28 cellular contexts compared by ENCODE assay signal in the genomic region with DNA sequence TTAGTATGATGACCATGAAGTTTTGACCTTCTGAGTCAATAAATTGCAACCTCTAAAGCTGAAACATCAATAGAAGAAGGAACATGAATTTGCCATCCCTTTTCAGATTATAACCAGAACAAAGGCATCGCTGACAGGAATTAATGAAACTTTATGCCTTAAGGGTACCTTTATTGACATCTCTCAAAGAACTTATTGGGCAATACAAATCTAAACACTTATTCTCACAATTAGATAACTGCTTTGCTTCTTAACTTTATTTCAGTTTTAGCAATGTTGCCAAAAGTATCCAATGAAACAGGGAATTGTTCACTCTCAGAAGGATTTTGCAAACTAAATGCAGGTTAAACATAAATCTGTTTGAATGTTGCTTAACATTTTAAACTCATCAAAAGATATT.
DNase-seq lines count a peak whose midpoint lies in the region; ATAC-seq, FAIRE-seq and TF ChIP-seq lines count a peak whose summit lies in the region.
"Had no signal": no experiment of that assay in that cellular context is flagged by ENCODE, and none has a peak within 500 bp of the region (broad histone marks: within the 10 kb centered on the region; RNA-seq: fewer than 3 reads in every experiment).

No MANE protein-coding gene starts in this region.

- TF ChIP-seq POLR2A in K562 (conservative IDR thresholded peaks at IDR 0.05) = no peak
- no peak for TF ChIP-seq POLR2A in spleen (IDR thresholded peaks at IDR 0.05)

- H2AFZ ChIP-seq in K562 (ENCODE audit: low read depth, low read length) = no peak overlapping the region

- no peak for FAIRE-seq in K562 (lab: Jason Lieb, UNC)
- FAIRE-seq: A204.1, GM12878, GM12892, GM18507 had no signal

- TF ChIP-seq CTCF in K562 (IDR thresholded peaks at IDR 0.05 in 2 of 3, conservative IDR thresholded peaks at IDR 0.05 in 1 of 3; ENCODE audit: insufficient read depth in 2 of 3, low read depth in 1 of 3, low read length in 3 of 3) = no peak
- no peak for TF ChIP-seq CTCF in dorsolateral prefrontal cortex (IDR thresholded peaks at IDR 0.05 in 54 of 56, conservative IDR thresholded peaks at IDR 0.05 in 2 of 56; ENCODE audit: low read depth in 1 of 56, partially characterized antibody in 56 of 56)
- TF ChIP-seq CTCF in left lung (IDR thresholded peaks at IDR 0.05) = no peak
- TF ChIP-seq CTCF in spleen (IDR thresholded peaks at IDR 0.05 in 8 of 11, conservative IDR thresholded peaks at IDR 0.05 in 3 of 11) = no peak
- TF ChIP-seq CTCF in activated CD8-positive, alpha-beta T cell treated with anti-CD3 and anti-CD28 coated beads for 36 hours (IDR thresholded peaks at IDR 0.05) = no peak

- intact Hi-C loops in K562 (cut with micrococcal nuclease) (loop anchor here (5.0 kb wide), 1 partner anchor 59 kb away; no protein-coding TSS in a partner anchor), dorsolateral prefrontal cortex (cut with DNase I) (loop anchor here in 1 of 2 donors (2.0 kb wide), 1 partner anchor 115 kb away; a partner anchor contains a TSS), left lung (cut with DNase I) (loop anchor here in 1 of 2 donors (5.0 kb wide), 1 partner anchor 204 kb away; no protein-coding TSS in a partner anchor), spleen (cut with DNase I; ENCODE audit: low total_unique reads) (no loop called here)
- intact Hi-C loops in activated CD8-positive, alpha-beta T cell treated with anti-CD3 and anti-CD28 coated beads for 36 hours (cut with micrococcal nuclease) = no loop called here

- no peaks in the 10 kb centered on the region for H3K9me1 ChIP-seq in K562 (ENCODE audit: control insufficient read depth, insufficient read depth, low read length)

- H3K4me3 Mint-ChIP-seq in activated CD8-positive, alpha-beta T cell treated with anti-CD3 and anti-CD28 coated beads for 36 hours = no peak overlapping the region
- H3K4me3 Mint-ChIP-seq: CD14-positive monocyte; CD4-positive, alpha-beta memory T cell; CD4-positive, CD25-positive, alpha-beta regulatory T cell; CD8-positive, alpha-beta memory T cell had no signal

- H3K9me3 ChIP-seq in K562 (replicated peaks; ENCODE audit: control insufficient read depth, insufficient read depth, low read depth, low read length) (no peaks in the 10 kb centered on the region), left lung (no peaks in the 10 kb centered on the region), spleen (no peaks in the 10 kb centered on the region)
- H3K9me3 ChIP-seq: BE2C, BLaER1 had no signal

- CTCF ChIA-PET in K562 (lab: Yijun Ruan, JAX; ENCODE audit: low intra/inter-chr PET ratio) = no interaction called here
- CTCF ChIA-PET in activated CD8-positive, alpha-beta T cell treated with anti-CD3 and anti-CD28 coated beads for 36 hours (lab: Charles Lee) = interaction anchor here (0.9 to 2.8 kb wide), 3 partner anchors 21 to 293 kb away, joined by 3 to 16 read pairs (median 3); no protein-coding TSS in a partner anchor

- ATAC-seq in K562 = no peak
- peak; percentile 17 for ATAC-seq in left lung
- ATAC-seq in activated CD8-positive, alpha-beta T cell treated with anti-CD3 and anti-CD28 coated beads for 36 hours = no peak
- ATAC-seq: GM12878 had no signal

- H3K36me3 ChIP-seq in K562 (ENCODE audit: control insufficient read depth, insufficient read depth, low read length) (peaks cover 20% of the 10 kb centered on the region), left lung (no peaks in the 10 kb centered on the region), spleen (no peaks in the 10 kb centered on the region)
- H3K36me3 ChIP-seq: BE2C, BLaER1 had no signal

- TF ChIP-seq EP300 in K562 (IDR thresholded peaks at IDR 0.05; ENCODE audit: low read length) = no peak

- H3K27me3 Mint-ChIP-seq in activated CD8-positive, alpha-beta T cell treated with anti-CD3 and anti-CD28 coated beads for 36 hours = peaks cover 4% of the 10 kb centered on the region

- H3K27me3 ChIP-seq in K562 (ENCODE audit: control insufficient read depth in 2 of 2, insufficient read depth in 2 of 2, low read length in 2 of 2) (no peaks in the 10 kb centered on the region), dorsolateral prefrontal cortex (no peaks in the 10 kb centered on the region), left lung (no peaks in the 10 kb centered on the region), spleen (replicated peaks in 1 of 7) (no peaks in the 10 kb centered on the region)
- H3K27me3 ChIP-seq: BE2C, BLaER1 had no signal

- no peak overlapping the region for H3K9ac ChIP-seq in K562 (ENCODE audit: insufficient read depth in 1 of 2, low read depth in 2 of 2, low read length in 2 of 2)
- H3K9ac ChIP-seq: BLaER1 had no signal

- BruUV-seq in K562 (replicated peaks; lab: Mats Ljungman, UMichigan) = no TSS peak

- no peak overlapping the region for H3K4me2 ChIP-seq in K562 (ENCODE audit: insufficient read depth, low read length)
- H3K4me2 ChIP-seq: BLaER1 had no signal

- no peak overlapping the region for H3K27ac Mint-ChIP-seq in activated CD8-positive, alpha-beta T cell treated with anti-CD3 and anti-CD28 coated beads for 36 hours
- H3K27ac Mint-ChIP-seq: CD14-positive monocyte; CD4-positive, CD25-positive, alpha-beta regulatory T cell had no signal

- H3K4me1 Mint-ChIP-seq in activated CD8-positive, alpha-beta T cell treated with anti-CD3 and anti-CD28 coated beads for 36 hours (ENCODE audit: low read depth) = no peaks in the 10 kb centered on the region
- H3K4me1 Mint-ChIP-seq: CD14-positive monocyte; CD8-positive, alpha-beta memory T cell had no signal

- H3K4me3 ChIP-seq in K562 (no peak overlapping the region), dorsolateral prefrontal cortex (no peak overlapping the region), left lung (no peak overlapping the region), spleen (no peak overlapping the region)
- H3K4me3 ChIP-seq: BLaER1, GM12878 had no signal

- H3K27ac ChIP-seq in K562 (ENCODE audit: extremely low read depth, low read depth, low read length) (no peak overlapping the region), dorsolateral prefrontal cortex (peak overlapping the region in 36 of 59 donors; percentile 29 to 91 (median 80)), left lung (no peak overlapping the region), temporal lobe (ENCODE audit: low read depth, low read length) (peak overlapping the region; percentile 3), spleen (no peak overlapping the region)
- H3K27ac ChIP-seq: BLaER1 had no signal

- 50% methylated on average over 1 of the region's 1 CpG for WGBS in K562 (ENCODE audit: insufficient coverage, low coverage, missing lambda C conversion rate)
- 89 to 97% (median 96%) methylated on average over 1 of the region's 1 CpG for WGBS in spleen, 5 donors

- H4K20me1 ChIP-seq in K562 (replicated peaks; ENCODE audit: control insufficient read depth, insufficient read depth, low read length) = no peaks in the 10 kb centered on the region
- H4K20me1 ChIP-seq: BLaER1 had no signal

- DNase-seq in K562 (ENCODE audit: extremely low read depth in 1 of 4, low spot score in 3 of 4) (no peak), dorsolateral prefrontal cortex (no peak), left lung (no peak), spleen (no peak), activated gamma-delta T cell treated with Interleukin-2 at 50 U/mL for 16 hours (no peak)
- DNase-seq in activated CD8-positive, alpha-beta T cell treated with anti-CD3 and anti-CD28 coated beads for 36 hours = no peak
- DNase-seq: 8988T; ACHN; BE2C; C1 segment of cervical spinal cord; CD4-positive, alpha-beta memory T cell; CD4-positive, CD25-positive, alpha-beta regulatory T cell; CD8-positive, alpha-beta memory T cell; COR-L47; DMS 273 treated with DMSO at 0.1 percent for 48 hours; DMS153; DMS53; DMS79; DND-41; EL; GDM1 had no signal

- no peaks in the 10 kb centered on the region for H3K36me3 Mint-ChIP-seq in activated CD8-positive, alpha-beta T cell treated with anti-CD3 and anti-CD28 coated beads for 36 hours (ENCODE audit: low read depth)
- H3K36me3 Mint-ChIP-seq: CD14-positive monocyte; CD4-positive, alpha-beta memory T cell; CD4-positive, CD25-positive, alpha-beta regulatory T cell had no signal

- H3K9me3 Mint-ChIP-seq in activated CD8-positive, alpha-beta T cell treated with anti-CD3 and anti-CD28 coated beads for 36 hours = no peaks in the 10 kb centered on the region
- H3K9me3 Mint-ChIP-seq: CD14-positive monocyte; CD4-positive, alpha-beta memory T cell; CD4-positive, CD25-positive, alpha-beta regulatory T cell; CD8-positive, alpha-beta memory T cell had no signal

- no peaks in the 10 kb centered on the region for H3K79me2 ChIP-seq in K562 (ENCODE audit: control insufficient read depth, insufficient read depth, low read length)

- POLR2A ChIA-PET in K562 (lab: Yijun Ruan, JAX) = interaction anchor here (0.6 to 1.7 kb wide), 5 partner anchors 8 to 284 kb away, joined by 3 to 5 read pairs (median 3); no protein-coding TSS in a partner anchor
- POLR2A ChIA-PET in activated CD8-positive, alpha-beta T cell treated with anti-CD3 and anti-CD28 coated beads for 36 hours (lab: Charles Lee) = interaction anchor here (0.7 to 0.9 kb wide), 2 partner anchors 34 to 93 kb away, joined by 3 read pairs; no protein-coding TSS in a partner anchor

- in situ Hi-C loops in K562 (cut with MboI) = no loop called here

- H3K4me1 ChIP-seq in K562 (replicated peaks in 1 of 2; ENCODE audit: control insufficient read depth in 2 of 2, insufficient read depth in 2 of 2, low read length in 2 of 2) (peaks cover 0 to 6% of the 10 kb centered on the region in 2 experiments; a peak in 1 of 5 replicates), left lung (peaks cover 11 to 13% of the 10 kb centered on the region in 2 donors), spleen (no peaks in the 10 kb centered on the region)
- H3K4me1 ChIP-seq: BE2C, BLaER1 had no signal

- no peak for TF ChIP-seq RAD21 in K562 (CRISPR knock-in tag; conservative IDR thresholded peaks at IDR 0.05 in 1 of 2, IDR thresholded peaks at IDR 0.05 in 1 of 2)

TF ChIP-seq in K562, 482 proteins besides CTCF, POLR2A, EP300 and RAD21 (continues in another document):
- TF ChIP-seq HEY1 (CRISPR knock-in tag; IDR thresholded peaks at IDR 0.05; ENCODE audit: borderline replicate concordance) (no peak), ZNF384 (IDR thresholded peaks at IDR 0.05; ENCODE audit: low read depth, low read length) (no peak), TCFL5 (CRISPR knock-in tag; conservative IDR thresholded peaks at IDR 0.05) (no peak), CEBPB (tag; IDR thresholded peaks at IDR 0.05) (peak; percentile 61), CEBPG (CRISPR knock-in tag; IDR thresholded peaks at IDR 0.05) (no peak), CEBPG (tag; conservative IDR thresholded peaks at IDR 0.05 in 1 of 2, IDR thresholded peaks at IDR 0.05 in 1 of 2) (peak; percentile 70; a peak in 3 of 4 replicates)

Comparison
In these comparisons a context has a peak if more than half of its experiments do, and no peak if none do; other contexts are left out.
1. H3K27ac ChIP-seq: peak in dorsolateral prefrontal cortex (36 of 59) and temporal lobe (single experiment); none in K562 (single experiment), left lung (0 of 2) and spleen (0 of 8).